In genomic region chr14:102898776-102899515, GRCh38 we compare ENCODE assay signal across 14 cellular contexts. TPM values are rescaled to one million over a fixed set of nuclear protein-coding genes. Genes with fewer than 3 reads are reported as not detected.
DNase-seq lines count a peak whose midpoint lies in the region; ATAC-seq and TF ChIP-seq lines count a peak whose summit lies in the region.
"Had no signal": no experiment of that assay in that cellular context is flagged by ENCODE, and none has a peak within 500 bp of the region (broad histone marks: within the 10 kb centered on the region; RNA-seq: fewer than 3 reads in every experiment).

No MANE protein-coding gene starts in this region.

- peaks cover 0 to 63% of the 10 kb centered on the region in 2 experiments; a peak in 2 of 3 replicates for H3K36me3 ChIP-seq in HEK293 (ENCODE audit: control insufficient read depth in 2 of 2, insufficient read depth in 1 of 2, low read length in 2 of 2)
- no peaks in the 10 kb centered on the region for H3K36me3 ChIP-seq in right lobe of liver
- H3K36me3 ChIP-seq: ovary had no signal

- ATAC-seq in activated naive CD4-positive, alpha-beta T cell treated with anti-CD3 and anti-CD28 coated beads, Interleukin-2, amount 50 U/mL, for 72 hours, result peak in 1 of 2 donors; percentile 6
- peak; percentile 14 for ATAC-seq in stimulated activated effector memory CD8-positive, alpha-beta T cell treated with anti-CD3 and anti-CD28 coated beads, Interleukin-12 subunit alpha, Interleukin-12 subunit beta, amount 100 ng/mL, for 72 hours
- no peak for ATAC-seq in GM19035 (IDR thresholded peaks at IDR 0.05; ENCODE audit: unreplicated experiment)
- ATAC-seq in right lobe of liver, result no peak

- H3K9me3 Mint-ChIP-seq in activated CD4-positive, alpha-beta memory T cell treated with anti-CD3 and anti-CD28 coated beads for 36 hours, result no peaks in the 10 kb centered on the region
- H3K9me3 Mint-ChIP-seq in activated CD4-positive, alpha-beta memory T cell treated with anti-CD3 and anti-CD28 coated beads, Interleukin-2, amount 10 ng/mL, durations not matched to agents 7 days and 5 days, result no peaks in the 10 kb centered on the region
- H3K9me3 Mint-ChIP-seq in activated naive CD4-positive, alpha-beta T cell treated with anti-CD3 and anti-CD28 coated beads, Interleukin-2, amount 50 U/mL, for 72 hours, result no peaks in the 10 kb centered on the region
- H3K9me3 Mint-ChIP-seq in stimulated activated effector memory CD8-positive, alpha-beta T cell treated with anti-CD3 and anti-CD28 coated beads, Interleukin-12 subunit alpha, Interleukin-12 subunit beta, amount 100 ng/mL, for 72 hours, result no peaks in the 10 kb centered on the region
- H3K9me3 Mint-ChIP-seq: type B pancreatic cell had no signal

- H3K4me3 Mint-ChIP-seq in activated CD4-positive, alpha-beta memory T cell treated with anti-CD3 and anti-CD28 coated beads for 36 hours, result no peak overlapping the region
- H3K4me3 Mint-ChIP-seq in activated CD4-positive, alpha-beta memory T cell treated with anti-CD3 and anti-CD28 coated beads, Interleukin-2, amount 10 ng/mL, durations not matched to agents 7 days and 5 days, result no peak overlapping the region
- no peak overlapping the region for H3K4me3 Mint-ChIP-seq in stimulated activated effector memory CD8-positive, alpha-beta T cell treated with anti-CD3 and anti-CD28 coated beads, Interleukin-12 subunit alpha, Interleukin-12 subunit beta, amount 100 ng/mL, for 72 hours
- H3K4me3 Mint-ChIP-seq: type B pancreatic cell had no signal

- H3K36me3 Mint-ChIP-seq in activated CD4-positive, alpha-beta memory T cell treated with anti-CD3 and anti-CD28 coated beads for 36 hours, result peaks cover 53% of the 10 kb centered on the region
- peaks cover 38% of the 10 kb centered on the region for H3K36me3 Mint-ChIP-seq in activated CD4-positive, alpha-beta memory T cell treated with anti-CD3 and anti-CD28 coated beads, Interleukin-2, amount 10 ng/mL, durations not matched to agents 7 days and 5 days (ENCODE audit: low read depth)
- H3K36me3 Mint-ChIP-seq in activated naive CD4-positive, alpha-beta T cell treated with anti-CD3 and anti-CD28 coated beads, Interleukin-2, amount 50 U/mL, for 72 hours, result peaks cover 4 to 17% of the 10 kb centered on the region in 2 donors
- peaks cover 100% of the 10 kb centered on the region for H3K36me3 Mint-ChIP-seq in stimulated activated effector memory CD8-positive, alpha-beta T cell treated with anti-CD3 and anti-CD28 coated beads, Interleukin-12 subunit alpha, Interleukin-12 subunit beta, amount 100 ng/mL, for 72 hours

- H3K27ac ChIP-seq in HEK293 (ENCODE audit: extremely low read depth, low read depth, low read length) (no peak overlapping the region), right lobe of liver (no peak overlapping the region)
- H3K27ac ChIP-seq: ovary had no signal

- H3K4me1 Mint-ChIP-seq in activated CD4-positive, alpha-beta memory T cell treated with anti-CD3 and anti-CD28 coated beads for 36 hours (ENCODE audit: low read depth), result peaks cover 14% of the 10 kb centered on the region
- peaks cover 19% of the 10 kb centered on the region for H3K4me1 Mint-ChIP-seq in activated CD4-positive, alpha-beta memory T cell treated with anti-CD3 and anti-CD28 coated beads, Interleukin-2, amount 10 ng/mL, durations not matched to agents 7 days and 5 days
- H3K4me1 Mint-ChIP-seq in stimulated activated effector memory CD8-positive, alpha-beta T cell treated with anti-CD3 and anti-CD28 coated beads, Interleukin-12 subunit alpha, Interleukin-12 subunit beta, amount 100 ng/mL, for 72 hours, result peaks cover 44% of the 10 kb centered on the region

- no peaks in the 10 kb centered on the region for H3K27me3 ChIP-seq in right lobe of liver
- H3K27me3 ChIP-seq: ovary had no signal

- H3K4me3 ChIP-seq in HEK293 (ENCODE audit: low read depth, low read length) (no peak overlapping the region), right lobe of liver (no peak overlapping the region)
- H3K4me3 ChIP-seq: ovary had no signal

- H3K9me3 ChIP-seq in HEK293 (ENCODE audit: control insufficient read depth, insufficient read depth, low read depth, low read length) (no peaks in the 10 kb centered on the region), right lobe of liver (no peaks in the 10 kb centered on the region)
- H3K9me3 ChIP-seq: ovary had no signal

- CTCF ChIA-PET in activated CD4-positive, alpha-beta memory T cell treated with anti-CD3 and anti-CD28 coated beads for 36 hours (lab: Charles Lee), result no interaction called here
- CTCF ChIA-PET in activated CD4-positive, alpha-beta memory T cell treated with anti-CD3 and anti-CD28 coated beads, Interleukin-2, amount 10 ng/mL, durations not matched to agents 7 days and 5 days (lab: Charles Lee), result interaction anchor here (1.7 kb wide), 1 partner anchor 204 kb away, joined by 5 read pairs; no protein-coding TSS in a partner anchor
- CTCF ChIA-PET in HEK293 (lab: Yijun Ruan, JAX), result no interaction called here

- intact Hi-C loops in activated CD4-positive, alpha-beta memory T cell treated with anti-CD3 and anti-CD28 coated beads for 36 hours (cut with micrococcal nuclease), result no loop called here
- intact Hi-C loops in right lobe of liver (cut with DNase I), result no loop called here

- H3K27me3 Mint-ChIP-seq in activated CD4-positive, alpha-beta memory T cell treated with anti-CD3 and anti-CD28 coated beads for 36 hours, result no peaks in the 10 kb centered on the region
- no peaks in the 10 kb centered on the region for H3K27me3 Mint-ChIP-seq in activated CD4-positive, alpha-beta memory T cell treated with anti-CD3 and anti-CD28 coated beads, Interleukin-2, amount 10 ng/mL, durations not matched to agents 7 days and 5 days
- H3K27me3 Mint-ChIP-seq: type B pancreatic cell had no signal

- DNase-seq in activated CD4-positive, alpha-beta memory T cell treated with anti-CD3 and anti-CD28 coated beads for 36 hours, result no peak
- DNase-seq in activated CD4-positive, alpha-beta memory T cell treated with anti-CD3 and anti-CD28 coated beads, Interleukin-2, amount 10 ng/mL, durations not matched to agents 7 days and 5 days, result no peak
- no peak for DNase-seq in activated naive CD4-positive, alpha-beta T cell treated with anti-CD3 and anti-CD28 coated beads, Interleukin-2, amount 50 U/mL, for 72 hours (ENCODE audit: low spot score in 2 of 2)
- no peak for DNase-seq in stimulated activated effector memory CD8-positive, alpha-beta T cell treated with anti-CD3 and anti-CD28 coated beads, Interleukin-12 subunit alpha, Interleukin-12 subunit beta, amount 100 ng/mL, for 72 hours (ENCODE audit: low spot score in 2 of 2)
- no peak for DNase-seq in SKM-1 treated with dmso at 0.1 percent for 144 hours (lab: John Stamatoyannopoulos, UW; ENCODE audit: unreplicated experiment)
- DNase-seq in right lobe of liver, result no peak
- DNase-seq: NCI-H1105; NCI-H524; ovary; Right ventricle myocardium superior; stimulated activated CD4-positive, alpha-beta T cell treated with anti-CD3 and anti-CD28 coated beads, Interleukin-15, amount 100 ng/mL, for 24 hours had no signal

- POLR2A ChIA-PET in activated CD4-positive, alpha-beta memory T cell treated with anti-CD3 and anti-CD28 coated beads for 36 hours (lab: Charles Lee), result no interaction called here
- POLR2A ChIA-PET in activated CD4-positive, alpha-beta memory T cell treated with anti-CD3 and anti-CD28 coated beads, Interleukin-2, amount 10 ng/mL, durations not matched to agents 7 days and 5 days (lab: Charles Lee), result no interaction called here
- POLR2A ChIA-PET in HEK293 (lab: Yijun Ruan, JAX), result no interaction called here

- no peak for TF ChIP-seq POLR2A in right lobe of liver (IDR thresholded peaks at IDR 0.05)

- no peaks in the 10 kb centered on the region for H3K4me1 ChIP-seq in HEK293 (ENCODE audit: control insufficient read depth, insufficient read depth, low read length)
- peaks cover 0 to 2% (median 1%) of the 10 kb centered on the region in 4 donors for H3K4me1 ChIP-seq in right lobe of liver

- TF ChIP-seq CTCF in HEK293 (tag by site-specific recombination; IDR thresholded peaks at IDR 0.05), result no peak
- TF ChIP-seq CTCF in right lobe of liver (IDR thresholded peaks at IDR 0.05), result no peak

- WGBS in right lobe of liver (ENCODE audit: insufficient coverage, low coverage, low lambda C conversion rate, missing lambda C conversion rate), result 90% methylated on average over 6 of the region's 18 CpGs

- peak overlapping the region; percentile 64 for H3K27ac Mint-ChIP-seq in activated CD4-positive, alpha-beta memory T cell treated with anti-CD3 and anti-CD28 coated beads for 36 hours
- H3K27ac Mint-ChIP-seq in activated CD4-positive, alpha-beta memory T cell treated with anti-CD3 and anti-CD28 coated beads, Interleukin-2, amount 10 ng/mL, durations not matched to agents 7 days and 5 days, result no peak overlapping the region
- peak overlapping the region; percentile 50 to 85 for H3K27ac Mint-ChIP-seq in activated naive CD4-positive, alpha-beta T cell treated with anti-CD3 and anti-CD28 coated beads, Interleukin-2, amount 50 U/mL, for 72 hours
- peak overlapping the region; percentile 79 for H3K27ac Mint-ChIP-seq in stimulated activated effector memory CD8-positive, alpha-beta T cell treated with anti-CD3 and anti-CD28 coated beads, Interleukin-12 subunit alpha, Interleukin-12 subunit beta, amount 100 ng/mL, for 72 hours
- H3K27ac Mint-ChIP-seq: type B pancreatic cell had no signal

TF ChIP-seq in HEK293, 187 proteins besides CTCF, POLR2A, EP300 and RAD21:
- TF ChIP-seq SCRT2 (tag by site-specific recombination; IDR thresholded peaks at IDR 0.05), result peak; percentile 76
- TF ChIP-seq ZNF311 (tag by site-specific recombination; IDR thresholded peaks at IDR 0.05; ENCODE audit: borderline replicate concordance), result no peak

RNA-seq across cellular contexts. Expression of gene AMN, which starts 23.5 kb away (rescaled TPM):
- under 1 TPM in 1 of 2 experiments, not detected in 1; 0.17 TPM for total RNA-seq in activated CD4-positive, alpha-beta memory T cell treated with anti-CD3 and anti-CD28 coated beads for 36 hours
- total RNA-seq in activated CD4-positive, alpha-beta memory T cell treated with anti-CD3 and anti-CD28 coated beads, Interleukin-2, amount 10 ng/mL, durations not matched to agents 7 days and 5 days, result under 1 TPM; 0.20 to 0.23 TPM
- total RNA-seq in activated naive CD4-positive, alpha-beta T cell treated with anti-CD3 and anti-CD28 coated beads, Interleukin-2, amount 50 U/mL, for 72 hours, result under 1 TPM; 0.30 to 0.49 TPM
- 10 to 100 TPM in 5 of 6 experiments, 1 to 10 TPM in 1; 7.1 to 69.1 (median 28.6) TPM for total RNA-seq in right lobe of liver
- total RNA-seq: Right ventricle myocardium superior had no signal

Comparison
In these comparisons a context has a peak if more than half of its experiments do, and no peak if none do; other contexts are left out.
1. RNA of gene AMN, which starts 23.5 kb away (total RNA-seq): 7.1 to 69.1 TPM in right lobe of liver; 0.30 to 0.49 TPM in activated naive CD4-positive, alpha-beta T cell treated with anti-CD3 and anti-CD28 coated beads, Interleukin-2, amount 50 U/mL, for 72 hours, 0.20 to 0.23 TPM in activated CD4-positive, alpha-beta memory T cell treated with anti-CD3 and anti-CD28 coated beads, Interleukin-2, amount 10 ng/mL, durations not matched to agents 7 days and 5 days and 0.17 TPM in activated CD4-positive, alpha-beta memory T cell treated with anti-CD3 and anti-CD28 coated beads for 36 hours; every median in the first group is over 4 times any median in the second.